Comparison of ENCODE assay signal across 13 cellular contexts in genomic region chrX:68503830-68504229, GRCh38.
DNase-seq lines count a peak whose midpoint lies in the region; ATAC-seq lines count a peak whose summit lies in the region.
"Had no signal": no experiment of that assay in that cellular context is flagged by ENCODE, and none has a peak within 500 bp of the region (broad histone marks: within the 10 kb centered on the region; RNA-seq: fewer than 3 reads in every experiment).

No MANE protein-coding gene starts in this region.

- H3K27me3 Mint-ChIP-seq in T-helper 1 cell treated with Interleukin-12 subunit alpha and Interleukin-12 subunit beta and Interleukin-4 antibody, amounts not matched to agents 30 μg/mL and 1 μg/mL, for 36 hours (ENCODE audit: low read depth) = no peaks in the 10 kb centered on the region
- no peaks in the 10 kb centered on the region for H3K27me3 Mint-ChIP-seq in memory B cell
- H3K27me3 Mint-ChIP-seq: progenitor cell of endocrine pancreas had no signal

- no peak for DNase-seq in T-helper 1 cell
- peak; percentile 30 for DNase-seq in HCEC 1CT
- peak; percentile 48 to 61 for DNase-seq in activated T-cell treated with anti-CD3 and anti-CD28 coated beads, Interleukin-2, amount 50 U/mL, for 48 hours
- DNase-seq in memory B cell (ENCODE audit: low spot score in 2 of 2) = no peak
- no peak for DNase-seq in ecto neural progenitor cell (ENCODE audit: low spot score)
- DNase-seq in ACHN = no peak
- DNase-seq: 8988T, mucosa of descending colon, NCI-H187 treated with DMSO at 0.1 percent for 48 hours had no signal

- H3K4me1 Mint-ChIP-seq in T-helper 1 cell treated with Interleukin-12 subunit alpha and Interleukin-12 subunit beta and Interleukin-4 antibody, amounts not matched to agents 30 μg/mL and 1 μg/mL, for 36 hours (ENCODE audit: low read depth) = peaks cover 24% of the 10 kb centered on the region
- peaks cover 20% of the 10 kb centered on the region for H3K4me1 Mint-ChIP-seq in memory B cell

- peak overlapping the region; percentile 49 for H3K27ac Mint-ChIP-seq in T-helper 1 cell treated with Interleukin-12 subunit alpha and Interleukin-12 subunit beta and Interleukin-4 antibody, amounts not matched to agents 30 μg/mL and 1 μg/mL, for 36 hours
- H3K27ac Mint-ChIP-seq in memory B cell = peak overlapping the region; percentile 24
- H3K27ac Mint-ChIP-seq: brain, progenitor cell of endocrine pancreas had no signal

- H3K9me3 Mint-ChIP-seq in T-helper 1 cell treated with Interleukin-12 subunit alpha and Interleukin-12 subunit beta and Interleukin-4 antibody, amounts not matched to agents 30 μg/mL and 1 μg/mL, for 36 hours = no peaks in the 10 kb centered on the region
- no peaks in the 10 kb centered on the region for H3K9me3 Mint-ChIP-seq in memory B cell

- H3K4me3 Mint-ChIP-seq in T-helper 1 cell treated with Interleukin-12 subunit alpha and Interleukin-12 subunit beta and Interleukin-4 antibody, amounts not matched to agents 30 μg/mL and 1 μg/mL, for 36 hours = no peak overlapping the region
- H3K4me3 Mint-ChIP-seq in memory B cell = no peak overlapping the region

- in situ Hi-C loops in ACHN (cut with HindIII; ENCODE audit: low pct_ligation_motif_present, low pct_unique_long_range_greater_than_20kb, low sequenced_read_pairs) = no loop called here

- peaks cover 4% of the 10 kb centered on the region for H3K36me3 Mint-ChIP-seq in T-helper 1 cell treated with Interleukin-12 subunit alpha and Interleukin-12 subunit beta and Interleukin-4 antibody, amounts not matched to agents 30 μg/mL and 1 μg/mL, for 36 hours (ENCODE audit: low read depth)
- peaks cover 2% of the 10 kb centered on the region for H3K36me3 Mint-ChIP-seq in memory B cell
- H3K36me3 Mint-ChIP-seq: brain had no signal

- ATAC-seq in memory B cell (ENCODE audit: low read depth) (no peak), GM18502 (IDR thresholded peaks at IDR 0.05; ENCODE audit: poor library complexity, unreplicated experiment) (no peak)

Comparison
In these comparisons a context has a peak if more than half of its experiments do, and no peak if none do; other contexts are left out.
1. DNase-seq: peak in HCEC 1CT (single experiment) and activated T-cell treated with anti-CD3 and anti-CD28 coated beads, Interleukin-2, amount 50 U/mL, for 48 hours (2 of 2); none in T-helper 1 cell (0 of 5), memory B cell (0 of 2), ecto neural progenitor cell (single experiment) and ACHN (single experiment).